8 cellular contexts compared by ENCODE assay signal in the genomic region with DNA sequence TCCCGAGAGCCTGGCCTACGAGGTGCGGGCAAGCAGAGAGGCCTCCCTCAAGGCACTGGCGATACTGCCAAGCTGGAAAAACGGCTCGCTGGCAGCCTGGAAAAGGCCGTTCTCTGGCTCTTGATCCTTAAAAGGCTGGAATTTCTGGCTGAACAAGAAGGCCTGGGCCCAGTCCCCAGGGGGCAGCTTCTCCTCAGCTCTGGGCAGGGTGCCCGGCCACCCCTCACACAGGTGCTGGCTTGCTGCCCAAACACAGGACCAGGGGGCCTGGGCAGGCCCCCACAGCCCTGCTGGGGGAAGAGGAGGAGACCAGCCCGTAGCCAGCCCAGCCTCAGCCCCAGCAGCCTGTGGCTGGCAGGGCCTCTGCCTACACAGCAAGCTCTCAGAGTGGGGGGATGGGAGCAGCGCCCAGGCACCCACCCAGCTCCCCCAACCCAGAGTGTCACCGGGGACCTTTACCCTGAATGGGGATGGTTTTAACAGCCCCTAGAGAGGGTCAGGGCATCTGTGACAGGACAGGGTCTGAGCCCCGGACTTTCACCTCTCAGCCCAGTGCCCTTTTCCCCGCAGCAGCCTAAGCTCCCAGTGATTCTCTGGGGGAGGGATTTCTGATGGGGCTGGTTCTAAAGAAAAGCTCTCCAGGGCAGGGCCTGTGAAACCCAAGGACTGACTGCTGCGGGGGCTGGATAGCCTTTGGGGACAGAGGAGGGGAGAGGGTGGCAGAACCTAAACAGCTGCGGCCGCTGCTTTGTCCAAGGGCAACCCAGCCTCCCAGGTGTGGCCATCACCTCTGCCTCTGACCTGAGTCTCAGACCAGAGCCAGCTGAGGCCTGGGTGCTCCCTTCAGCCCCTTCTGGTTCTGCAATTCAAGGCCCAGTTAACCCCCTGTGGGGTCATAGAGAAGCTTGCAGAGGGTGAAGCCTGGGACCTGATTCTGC. TPM values are rescaled to one million over a fixed set of nuclear protein-coding genes. Genes with fewer than 3 reads are reported as not detected.
DNase-seq lines count a peak whose midpoint lies in the region; ATAC-seq and TF ChIP-seq lines count a peak whose summit lies in the region.

No MANE protein-coding gene starts in this region.

- H3K4me1 ChIP-seq in gastrocnemius medialis (peaks cover 30 to 35% of the 10 kb centered on the region in 2 donors), HAP-1 (peaks cover 6% of the 10 kb centered on the region)

- peak overlapping the region; percentile 90 to 98 (median 94) for H3K27ac ChIP-seq in gastrocnemius medialis

- no peak for DNase-seq in activated T-cell treated with anti-CD3 and anti-CD28 coated beads, Interleukin-2, amount 50 U/mL, for 24 hours
- DNase-seq in activated T-cell treated with anti-CD3 and anti-CD28 coated beads, Interleukin-2, amount 50 U/mL, for 4 hours = no peak
- DNase-seq in activated naive CD8-positive, alpha-beta T cell treated with anti-CD3 and anti-CD28 coated beads for 36 hours = peak; percentile 18
- DNase-seq in left ventricle myocardium superior (peak; percentile 63), gastrocnemius medialis (peak; percentile 9 to 46), mesenteric fat pad (ENCODE audit: low spot score) (no peak), HAP-1 (ENCODE audit: low spot score in 2 of 2) (no peak)

- peak overlapping the region in 3 of 4 donors; percentile 13 to 36 (median 22) for H3K4me3 ChIP-seq in gastrocnemius medialis
- H3K4me3 ChIP-seq in HAP-1 = no peak overlapping the region

- H3K4me1 Mint-ChIP-seq in activated T-cell treated with anti-CD3 and anti-CD28 coated beads, Interleukin-2, amount 50 U/mL, for 24 hours (ENCODE audit: low read depth) = peaks cover 59% of the 10 kb centered on the region
- H3K4me1 Mint-ChIP-seq in activated T-cell treated with anti-CD3 and anti-CD28 coated beads, Interleukin-2, amount 50 U/mL, for 4 hours (ENCODE audit: low read depth) = peaks cover 65% of the 10 kb centered on the region
- H3K4me1 Mint-ChIP-seq in activated naive CD8-positive, alpha-beta T cell treated with anti-CD3 and anti-CD28 coated beads for 36 hours = peaks cover 47% of the 10 kb centered on the region

- TF ChIP-seq POLR2A in gastrocnemius medialis (IDR thresholded peaks at IDR 0.05) = peak in 1 of 2 donors; percentile 14

- H3K36me3 ChIP-seq in gastrocnemius medialis (no peaks in the 10 kb centered on the region), HAP-1 (replicated peaks) (no peaks in the 10 kb centered on the region)

- no peaks in the 10 kb centered on the region for H3K27me3 ChIP-seq in gastrocnemius medialis
- no peaks in the 10 kb centered on the region for H3K27me3 ChIP-seq in HAP-1 (ENCODE audit: low read depth)

- intact Hi-C loops in left ventricle myocardium superior (cut with micrococcal nuclease) (no loop called here), gastrocnemius medialis (cut with DNase I; ENCODE audit: low total_unique reads) (loop anchor here (2.0 kb wide), 2 partner anchors 30 to 38 kb away; a partner anchor contains a TSS)

- ATAC-seq in activated T-cell treated with anti-CD3 and anti-CD28 coated beads, Interleukin-2, amount 50 U/mL, for 4 hours = no peak
- ATAC-seq in left ventricle myocardium superior (peak; percentile 64), gastrocnemius medialis (peak; percentile 54 to 59), HG03175 (IDR thresholded peaks at IDR 0.05; ENCODE audit: unreplicated experiment) (no peak)

- TF ChIP-seq CTCF in gastrocnemius medialis (IDR thresholded peaks at IDR 0.05 in 4 of 5, conservative IDR thresholded peaks at IDR 0.05 in 1 of 5) = no peak

- H3K9me3 ChIP-seq in gastrocnemius medialis (no peaks in the 10 kb centered on the region), HAP-1 (no peaks in the 10 kb centered on the region)

- H3K27ac Mint-ChIP-seq in activated T-cell treated with anti-CD3 and anti-CD28 coated beads, Interleukin-2, amount 50 U/mL, for 24 hours = peak overlapping the region; percentile 91
- H3K27ac Mint-ChIP-seq in activated naive CD8-positive, alpha-beta T cell treated with anti-CD3 and anti-CD28 coated beads for 36 hours = peak overlapping the region; percentile 47

- no peaks in the 10 kb centered on the region for H3K36me3 Mint-ChIP-seq in activated T-cell treated with anti-CD3 and anti-CD28 coated beads, Interleukin-2, amount 50 U/mL, for 24 hours (ENCODE audit: low read depth)
- no peaks in the 10 kb centered on the region for H3K36me3 Mint-ChIP-seq in activated T-cell treated with anti-CD3 and anti-CD28 coated beads, Interleukin-2, amount 50 U/mL, for 4 hours (ENCODE audit: insufficient read depth)
- no peaks in the 10 kb centered on the region for H3K36me3 Mint-ChIP-seq in activated naive CD8-positive, alpha-beta T cell treated with anti-CD3 and anti-CD28 coated beads for 36 hours

- in situ Hi-C loops in gastrocnemius medialis (cut with MboI; ENCODE audit: low sequenced_read_pairs in 4 of 4) (no loop called here), HAP-1 (cut with MboI; ENCODE audit: low sequenced_read_pairs) (no loop called here)

- no peaks in the 10 kb centered on the region for H3K9me3 Mint-ChIP-seq in activated T-cell treated with anti-CD3 and anti-CD28 coated beads, Interleukin-2, amount 50 U/mL, for 24 hours
- no peaks in the 10 kb centered on the region for H3K9me3 Mint-ChIP-seq in activated T-cell treated with anti-CD3 and anti-CD28 coated beads, Interleukin-2, amount 50 U/mL, for 4 hours
- H3K9me3 Mint-ChIP-seq in activated naive CD8-positive, alpha-beta T cell treated with anti-CD3 and anti-CD28 coated beads for 36 hours = no peaks in the 10 kb centered on the region

- H3K4me3 Mint-ChIP-seq in activated T-cell treated with anti-CD3 and anti-CD28 coated beads, Interleukin-2, amount 50 U/mL, for 24 hours = no peak overlapping the region
- no peak overlapping the region for H3K4me3 Mint-ChIP-seq in activated T-cell treated with anti-CD3 and anti-CD28 coated beads, Interleukin-2, amount 50 U/mL, for 4 hours
- H3K4me3 Mint-ChIP-seq in activated naive CD8-positive, alpha-beta T cell treated with anti-CD3 and anti-CD28 coated beads for 36 hours = no peak overlapping the region

- H3K27me3 Mint-ChIP-seq in activated T-cell treated with anti-CD3 and anti-CD28 coated beads, Interleukin-2, amount 50 U/mL, for 24 hours = no peaks in the 10 kb centered on the region
- no peaks in the 10 kb centered on the region for H3K27me3 Mint-ChIP-seq in activated T-cell treated with anti-CD3 and anti-CD28 coated beads, Interleukin-2, amount 50 U/mL, for 4 hours (ENCODE audit: low read depth)
- no peaks in the 10 kb centered on the region for H3K27me3 Mint-ChIP-seq in activated naive CD8-positive, alpha-beta T cell treated with anti-CD3 and anti-CD28 coated beads for 36 hours

RNA-seq across cellular contexts. Expression of a gene that starts 38.6 kb away (rescaled TPM):
- total RNA-seq in activated T-cell treated with anti-CD3 and anti-CD28 coated beads, Interleukin-2, amount 50 U/mL, for 4 hours = 10 to 100 TPM; 29.4 to 31.0 (median 30.9) TPM
- 10 to 100 TPM; 40.1 to 44.9 TPM for total RNA-seq in activated naive CD8-positive, alpha-beta T cell treated with anti-CD3 and anti-CD28 coated beads for 36 hours
- total RNA-seq in left ventricle myocardium superior = 107 TPM
- total RNA-seq in gastrocnemius medialis = 10 to 100 TPM; 13.6 to 53.5 (median 28.2) TPM
- 70.7 TPM for total RNA-seq in mesenteric fat pad

Comparison
In these comparisons a context has a peak if more than half of its experiments do, and no peak if none do; other contexts are left out.
1. DNase-seq: peak in activated naive CD8-positive, alpha-beta T cell treated with anti-CD3 and anti-CD28 coated beads for 36 hours (single experiment), left ventricle myocardium superior (single experiment) and gastrocnemius medialis (2 of 2); none in activated T-cell treated with anti-CD3 and anti-CD28 coated beads, Interleukin-2, amount 50 U/mL, for 24 hours (single experiment), activated T-cell treated with anti-CD3 and anti-CD28 coated beads, Interleukin-2, amount 50 U/mL, for 4 hours (single experiment), mesenteric fat pad (single experiment) and HAP-1 (0 of 2).
2. ATAC-seq: peak in left ventricle myocardium superior (single experiment) and gastrocnemius medialis (2 of 2); none in activated T-cell treated with anti-CD3 and anti-CD28 coated beads, Interleukin-2, amount 50 U/mL, for 4 hours (0 of 2) and HG03175 (single experiment).